Comparison of ENCODE assay signal across 17 cellular contexts in genomic region chr1:116553386-116554115, GRCh38. TPM values are rescaled to one million over a fixed set of nuclear protein-coding genes. Genes with fewer than 3 reads are reported as not detected.
DNase-seq lines count a peak whose midpoint lies in the region; ATAC-seq, FAIRE-seq and TF ChIP-seq lines count a peak whose summit lies in the region.
"Had no signal": no experiment of that assay in that cellular context is flagged by ENCODE, and none has a peak within 500 bp of the region (broad histone marks: within the 10 kb centered on the region; RNA-seq: fewer than 3 reads in every experiment).

No MANE protein-coding gene starts in this region.

- no peak overlapping the region for H2AFZ ChIP-seq in SK-N-SH (ENCODE audit: low read depth)

- no peaks in the 10 kb centered on the region for H3K27me3 Mint-ChIP-seq in IgD-negative memory B cell
- H3K27me3 Mint-ChIP-seq in natural killer cell (ENCODE audit: low read depth in 2 of 2): no peaks in the 10 kb centered on the region
- H3K27me3 Mint-ChIP-seq: type B pancreatic cell had no signal

- CTCF ChIA-PET in SK-N-SH (lab: Yijun Ruan, JAX): interaction anchor here (0.7 to 1.4 kb wide), 2 partner anchors 38 to 55 kb away, joined by 3 read pairs; no protein-coding TSS in a partner anchor

- H3K27ac Mint-ChIP-seq in IgD-negative memory B cell (peak overlapping the region; percentile 9 to 57 (median 35)), natural killer cell (peak overlapping the region; percentile 49 to 87)
- H3K27ac Mint-ChIP-seq: T-helper 1 cell treated with Interleukin-12 subunit alpha and Interleukin-12 subunit beta and Interleukin-4 antibody, amounts not matched to agents 30 μg/mL and 1 μg/mL, for 36 hours; type B pancreatic cell had no signal

- intact Hi-C loops in natural killer cell (cut with micrococcal nuclease): no loop called here

- H3K27ac ChIP-seq in SK-N-SH (ENCODE audit: low read depth in 2 of 2, low read length in 1 of 2) (no peak overlapping the region), SJCRH30 (no peak overlapping the region)

- H3K36me3 Mint-ChIP-seq in IgD-negative memory B cell: peaks cover 3% of the 10 kb centered on the region
- H3K36me3 Mint-ChIP-seq in natural killer cell: no peaks in the 10 kb centered on the region
- H3K36me3 Mint-ChIP-seq: type B pancreatic cell had no signal

- no peaks in the 10 kb centered on the region for H3K9me3 ChIP-seq in SK-N-SH
- no peaks in the 10 kb centered on the region for H3K9me3 ChIP-seq in SJCRH30 (replicated peaks)

- no peaks in the 10 kb centered on the region for H3K36me3 ChIP-seq in SK-N-SH (replicated peaks in 1 of 2; ENCODE audit: control insufficient read depth in 1 of 2, insufficient read depth in 2 of 2, low read length in 1 of 2)
- H3K36me3 ChIP-seq in bronchial epithelial cell (ENCODE audit: control insufficient read depth, insufficient read depth, low read length): no peaks in the 10 kb centered on the region
- H3K36me3 ChIP-seq in SJCRH30: no peaks in the 10 kb centered on the region

- H4K20me1 ChIP-seq in SK-N-SH (ENCODE audit: insufficient read depth): no peaks in the 10 kb centered on the region

- H3K4me3 ChIP-seq in SK-N-SH (ENCODE audit: low read depth in 2 of 2, low read length in 1 of 2): no peak overlapping the region
- H3K4me3 ChIP-seq in bronchial epithelial cell (ENCODE audit: low read depth, low read length): no peak overlapping the region
- H3K4me3 ChIP-seq in SJCRH30: no peak overlapping the region

- H3K4me1 Mint-ChIP-seq in IgD-negative memory B cell (peaks cover 56 to 66% (median 64%) of the 10 kb centered on the region in 3 donors), natural killer cell (peaks cover 83% of the 10 kb centered on the region in 2 donors)

- ATAC-seq in SK-N-SH treated with all-trans-retinoic acid at 6 μM for 48 hours: no peak; the same call in 2 of the 3 replicates
- ATAC-seq in natural killer cell: no peak
- ATAC-seq: left ventricle myocardium superior had no signal

- H3F3A ChIP-seq in SK-N-SH (replicated peaks; ENCODE audit: insufficient read depth): peaks cover 2% of the 10 kb centered on the region

- H3K9me3 Mint-ChIP-seq in IgD-negative memory B cell (no peaks in the 10 kb centered on the region), natural killer cell (no peaks in the 10 kb centered on the region)
- H3K9me3 Mint-ChIP-seq: T-helper 1 cell treated with Interleukin-12 subunit alpha and Interleukin-12 subunit beta and Interleukin-4 antibody, amounts not matched to agents 30 μg/mL and 1 μg/mL, for 36 hours; type B pancreatic cell had no signal

- TF ChIP-seq EP300 in SK-N-SH (IDR thresholded peaks at IDR 0.05; ENCODE audit: borderline replicate concordance in 1 of 2, low read depth in 1 of 2, low read length in 1 of 2): no peak

- 100% methylated on average over 1 of the region's 1 CpG for WGBS in SK-N-SH (ENCODE audit: low lambda C conversion rate)

- no peaks in the 10 kb centered on the region; the same call in 1 of the 2 replicates for H3K9me2 ChIP-seq in SK-N-SH

- peak; percentile 95 for FAIRE-seq in bronchial epithelial cell (lab: Jason Lieb, UNC)

- H3K9ac ChIP-seq in SK-N-SH: no peak overlapping the region

- DNase-seq in SK-N-SH (no peak), bronchial epithelial cell (ENCODE audit: low read depth) (peak; percentile 90), natural killer cell (no peak), HCEC 1CT (no peak), GDM1 (lab: John Stamatoyannopoulos, UW) (no peak), SJCRH30 (no peak)
- DNase-seq: 8988T; activated CD8-positive, alpha-beta memory T cell treated with anti-CD3 and anti-CD28 coated beads for 24 hours; glutamatergic neuron; Kasumi-1; left ventricle myocardium superior; NCI-H2107; nucleus accumbens had no signal

- H3K27me3 ChIP-seq in SK-N-SH (ENCODE audit: insufficient read depth) (no peaks in the 10 kb centered on the region), bronchial epithelial cell (ENCODE audit: control insufficient read depth, insufficient read depth, low read length) (no peaks in the 10 kb centered on the region), SJCRH30 (no peaks in the 10 kb centered on the region)

- peaks cover 4 to 12% of the 10 kb centered on the region in 2 experiments; a peak in 3 of 4 replicates for H3K4me1 ChIP-seq in SK-N-SH (ENCODE audit: control insufficient read depth in 1 of 2, insufficient read depth in 2 of 2, low read depth in 1 of 2, low read length in 1 of 2)
- no peaks in the 10 kb centered on the region for H3K4me1 ChIP-seq in SJCRH30

- POLR2A ChIA-PET in SK-N-SH (lab: Yijun Ruan, JAX): no interaction called here

- no peak overlapping the region for H3K4me2 ChIP-seq in SK-N-SH

- H3K79me2 ChIP-seq in SK-N-SH (ENCODE audit: insufficient read depth): peaks cover 19% of the 10 kb centered on the region

- H3K4me3 Mint-ChIP-seq in IgD-negative memory B cell (peak overlapping the region in 2 of 4 donors; percentile 9 to 28), natural killer cell (no peak overlapping the region)
- H3K4me3 Mint-ChIP-seq: T-helper 1 cell treated with Interleukin-12 subunit alpha and Interleukin-12 subunit beta and Interleukin-4 antibody, amounts not matched to agents 30 μg/mL and 1 μg/mL, for 36 hours; type B pancreatic cell had no signal

- TF ChIP-seq CTCF in SK-N-SH (IDR thresholded peaks at IDR 0.05) (no peak), bronchial epithelial cell (IDR thresholded peaks at IDR 0.05; ENCODE audit: insufficient read depth, low read length, severe bottlenecking) (no peak), natural killer cell (IDR thresholded peaks at IDR 0.05) (no peak)

- TF ChIP-seq RAD21 in SK-N-SH (IDR thresholded peaks at IDR 0.05; ENCODE audit: low read length): no peak

TF ChIP-seq in SK-N-SH, 30 proteins besides CTCF, POLR2A, EP300 and RAD21:
- no peak for TF ChIP-seq POLR2AphosphoS5 (IDR thresholded peaks at IDR 0.05; ENCODE audit: low read depth, low read length)
- TF ChIP-seq PBX3 (IDR thresholded peaks at IDR 0.05): peak; percentile 61

TF ChIP-seq in SK-N-SH treated with all-trans-retinoic acid at 6 μM for 48 hours, 23 proteins besides CTCF, POLR2A, EP300 and RAD21 (continues in another document):
- TF ChIP-seq ZNF8 (CRISPR knock-in tag; IDR thresholded peaks at IDR 0.05): no peak
- TF ChIP-seq POU6F1 (CRISPR knock-in tag; IDR thresholded peaks at IDR 0.05; ENCODE audit: borderline replicate concordance, low read depth): no peak
- no peak for TF ChIP-seq SNAI2 (CRISPR knock-in tag; IDR thresholded peaks at IDR 0.05)
- TF ChIP-seq TCF4 (CRISPR knock-in tag; IDR thresholded peaks at IDR 0.05; ENCODE audit: borderline replicate concordance): no peak
- no peak for TF ChIP-seq TSHZ2 (CRISPR knock-in tag; IDR thresholded peaks at IDR 0.05)

RNA-seq across cellular contexts. Expression of gene CD58, which starts 17.3 kb away (rescaled TPM):
- polyA plus RNA-seq in SK-N-SH (2012; rRNA removed) (18.1 and 25.9 TPM in 2 replicates), IgD-negative memory B cell (29.5 TPM)
- polyA plus RNA-seq in SK-N-SH (2012; cell fraction: cytosol; rRNA removed): 27.7 and 30.0 TPM in 2 replicates
- 6.1 and 18.3 TPM in 2 replicates for polyA plus RNA-seq in SK-N-SH (2012; cell fraction: nucleus; rRNA removed)
- total RNA-seq in bronchial epithelial cell (18.2 and 25.2 TPM in 2 replicates), natural killer cell (10 to 100 TPM; 27.4 to 34.0 (median 28.6) TPM)
- 23.1 and 30.1 TPM in 2 replicates for total RNA-seq in SJCRH30 (2014; rRNA removed; shearing (Covaris generic))
